In the genomic region with DNA sequence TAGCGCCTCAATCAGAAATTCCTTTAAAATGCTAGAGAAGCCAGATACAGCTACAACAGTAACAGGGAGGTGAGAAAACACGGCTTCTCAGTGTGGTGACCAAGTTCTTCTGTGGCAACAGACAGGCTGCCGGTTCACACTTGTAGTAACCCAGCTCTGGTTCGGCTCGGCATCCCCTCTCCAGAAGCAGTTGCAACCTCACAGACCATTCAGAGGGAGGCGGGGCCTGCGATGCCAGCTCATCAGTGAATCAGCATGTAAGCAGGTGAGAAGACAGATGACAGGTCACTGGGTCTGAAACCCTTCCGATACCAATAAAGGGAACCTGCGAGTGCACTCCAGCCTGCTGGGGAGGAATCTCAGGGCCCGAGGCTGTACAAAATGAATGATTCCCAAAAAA, we compare ENCODE assay signal across 9 cellular contexts.
DNase-seq lines count a peak whose midpoint lies in the region; ATAC-seq and TF ChIP-seq lines count a peak whose summit lies in the region.
"Had no signal": no experiment of that assay in that cellular context is flagged by ENCODE, and none has a peak within 500 bp of the region (broad histone marks: within the 10 kb centered on the region; RNA-seq: fewer than 3 reads in every experiment).

No MANE protein-coding gene starts in this region.

- ATAC-seq in foreskin keratinocyte (peak; percentile 100), omental fat pad (ENCODE audit: low FRiP score) (peak; percentile 97)

- no peak overlapping the region for H3K9ac ChIP-seq in NT2/D1 (ENCODE audit: insufficient read length, low read depth)

- no peaks in the 10 kb centered on the region for H3K4me1 ChIP-seq in NT2/D1 (ENCODE audit: insufficient read depth, insufficient read length)
- H3K4me1 ChIP-seq in foreskin keratinocyte: no peaks in the 10 kb centered on the region
- H3K4me1 ChIP-seq: esophagus squamous epithelium had no signal

- no peak overlapping the region for H3K4me3 Mint-ChIP-seq in activated CD4-positive, alpha-beta T cell treated with anti-CD3 and anti-CD28 coated beads, Interleukin-2, amount 10 ng/mL, durations not matched to agents 24 days and 14 days

- H3K9me3 ChIP-seq in NT2/D1 (ENCODE audit: insufficient read depth, low read length): no peaks in the 10 kb centered on the region
- H3K9me3 ChIP-seq: esophagus squamous epithelium had no signal

- H3K36me3 Mint-ChIP-seq in activated CD4-positive, alpha-beta T cell treated with anti-CD3 and anti-CD28 coated beads, Interleukin-2, amount 10 ng/mL, durations not matched to agents 24 days and 14 days (ENCODE audit: low read depth): no peaks in the 10 kb centered on the region

- DNase-seq in H4 (ENCODE audit: low spot score) (peak; percentile 22), NT2/D1 (ENCODE audit: low read depth, low spot score) (peak; percentile 33), foreskin keratinocyte (peak; percentile 43 to 62), omental fat pad (ENCODE audit: low spot score) (no peak), globus pallidus (ENCODE audit: low spot score) (no peak)
- DNase-seq in activated CD4-positive, CD25-positive, alpha-beta regulatory T cell (lab: John Stamatoyannopoulos, UW): no peak
- no peak for DNase-seq in activated CD4-positive, alpha-beta T cell treated with anti-CD3 and anti-CD28 coated beads, Interleukin-2, amount 10 ng/mL, durations not matched to agents 24 days and 14 days
- DNase-seq: esophagus squamous epithelium, OCI-M1 had no signal

- intact Hi-C loops in activated CD4-positive, alpha-beta T cell treated with anti-CD3 and anti-CD28 coated beads, Interleukin-2, amount 10 ng/mL, durations not matched to agents 24 days and 14 days (cut with micrococcal nuclease): no loop called here

- H3K27me3 Mint-ChIP-seq in activated CD4-positive, alpha-beta T cell treated with anti-CD3 and anti-CD28 coated beads, Interleukin-2, amount 10 ng/mL, durations not matched to agents 24 days and 14 days: no peaks in the 10 kb centered on the region

- H3K4me1 Mint-ChIP-seq in activated CD4-positive, alpha-beta T cell treated with anti-CD3 and anti-CD28 coated beads, Interleukin-2, amount 10 ng/mL, durations not matched to agents 24 days and 14 days: no peaks in the 10 kb centered on the region

- no peak overlapping the region for H3K27ac Mint-ChIP-seq in activated CD4-positive, alpha-beta T cell treated with anti-CD3 and anti-CD28 coated beads, Interleukin-2, amount 10 ng/mL, durations not matched to agents 24 days and 14 days

- no peaks in the 10 kb centered on the region for H3K9me3 Mint-ChIP-seq in activated CD4-positive, alpha-beta T cell treated with anti-CD3 and anti-CD28 coated beads, Interleukin-2, amount 10 ng/mL, durations not matched to agents 24 days and 14 days

- TF ChIP-seq CTCF in foreskin keratinocyte (conservative IDR thresholded peaks at IDR 0.05) (no peak), omental fat pad (IDR thresholded peaks at IDR 0.05) (no peak)

- peak overlapping the region; percentile 6 for H3K4me3 ChIP-seq in NT2/D1 (ENCODE audit: insufficient read length, low read depth)
- H3K4me3 ChIP-seq: esophagus squamous epithelium had no signal

- H3K27me3 ChIP-seq in NT2/D1 (ENCODE audit: insufficient read depth, insufficient read length) (peaks cover 3% of the 10 kb centered on the region), foreskin keratinocyte (peaks cover 49% of the 10 kb centered on the region)
- H3K27me3 ChIP-seq: esophagus squamous epithelium had no signal

- no peaks in the 10 kb centered on the region for H3K36me3 ChIP-seq in NT2/D1 (ENCODE audit: insufficient read depth, insufficient read length, low read length)
- H3K36me3 ChIP-seq: esophagus squamous epithelium had no signal

- no peak overlapping the region for H3K27ac ChIP-seq in foreskin keratinocyte
- H3K27ac ChIP-seq: esophagus squamous epithelium had no signal

Comparison
In these comparisons a context has a peak if more than half of its experiments do, and no peak if none do; other contexts are left out.
1. DNase-seq: peak in H4 (single experiment), NT2/D1 (single experiment) and foreskin keratinocyte (2 of 2); none in omental fat pad (single experiment), globus pallidus (single experiment), activated CD4-positive, CD25-positive, alpha-beta regulatory T cell (0 of 4) and activated CD4-positive, alpha-beta T cell treated with anti-CD3 and anti-CD28 coated beads, Interleukin-2, amount 10 ng/mL, durations not matched to agents 24 days and 14 days (single experiment).